Comparison of ENCODE assay signal across 19 cellular contexts in genomic region chr22:22638313-22638712, GRCh38. TPM values are rescaled to one million over a fixed set of nuclear protein-coding genes. Genes with fewer than 3 reads are reported as not detected.
"Had no signal": no experiment of that assay in that cellular context is flagged by ENCODE, and none has a peak within 500 bp of the region (broad histone marks: within the 10 kb centered on the region; RNA-seq: fewer than 3 reads in every experiment).

No MANE protein-coding gene starts in this region.

RNA-seq across cellular contexts. Expression of gene GGTLC2, which starts 6.1 kb away (rescaled TPM):
- total RNA-seq: left cardiac atrium; left lobe of liver; left ventricle myocardium superior; lung microvascular endothelial cell; mucosa of gallbladder; naive thymus-derived CD8-positive, alpha-beta T cell; neural crest cell; occipital lobe; osteocyte; posterior vena cava; psoas muscle; sigmoid colon; spleen; subcutaneous adipose tissue; suprapubic skin; thoracic aorta had no signal
- polyA plus RNA-seq: hepatocyte; keratinocyte; naive thymus-derived CD8-positive, alpha-beta T cell; psoas muscle; sigmoid colon; small intestine; spleen had no signal
